17 cellular contexts compared by ENCODE assay signal in the genomic region with DNA sequence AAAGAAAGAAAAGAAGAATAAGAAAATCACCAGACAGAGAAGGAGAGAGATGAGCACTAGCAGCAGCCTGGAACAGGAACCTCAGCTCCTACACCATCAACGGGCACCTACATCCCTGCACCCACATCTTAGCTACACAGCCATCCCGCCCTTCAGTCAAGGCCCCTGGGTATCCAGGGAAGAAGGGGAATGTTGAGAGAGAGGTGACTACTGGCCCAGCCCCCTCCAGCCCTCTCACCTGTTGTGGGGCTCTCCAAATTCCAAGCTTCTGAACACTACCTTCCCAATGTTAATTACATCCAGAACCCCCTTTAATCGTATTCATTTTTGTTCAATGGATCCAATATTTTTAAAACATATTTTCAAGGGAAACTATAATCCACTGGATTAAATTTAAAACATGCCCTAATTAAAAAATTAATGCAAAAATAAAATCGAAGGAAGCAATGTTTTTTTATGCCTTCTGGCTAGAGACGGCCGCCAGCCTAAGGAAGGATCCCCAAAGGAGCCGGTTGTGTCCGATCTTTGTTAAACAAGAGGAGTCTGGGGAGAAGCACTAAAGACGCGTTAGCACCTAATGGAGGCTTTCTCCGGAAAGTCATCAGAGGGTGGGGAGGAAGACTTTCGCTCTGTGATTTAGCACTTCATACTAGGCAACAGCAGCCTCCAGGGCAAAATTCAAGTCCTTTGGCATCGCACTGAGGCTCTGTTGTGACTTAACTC. TPM values are rescaled to one million over a fixed set of nuclear protein-coding genes. Genes with fewer than 3 reads are reported as not detected.
DNase-seq lines count a peak whose midpoint lies in the region; ATAC-seq and TF ChIP-seq lines count a peak whose summit lies in the region.
"Had no signal": no experiment of that assay in that cellular context is flagged by ENCODE, and none has a peak within 500 bp of the region (broad histone marks: within the 10 kb centered on the region; RNA-seq: fewer than 3 reads in every experiment).

No MANE protein-coding gene starts in this region.

- no peaks in the 10 kb centered on the region for H3K9me3 ChIP-seq in DND-41 (ENCODE audit: insufficient read depth, low read length, severe bottlenecking)
- no peaks in the 10 kb centered on the region for H3K9me3 ChIP-seq in HUES64 (ENCODE audit: insufficient read depth, low read depth, low read length)
- H3K9me3 ChIP-seq in left ventricle myocardium inferior (replicated peaks): no peaks in the 10 kb centered on the region
- H3K9me3 ChIP-seq: Caco-2, esophagus squamous epithelium, MG63 had no signal

- H3K36me3 ChIP-seq in DND-41 (ENCODE audit: insufficient read depth, low read length): peaks cover 8% of the 10 kb centered on the region; the same call in 1 of the 2 replicates
- peaks cover 21% of the 10 kb centered on the region for H3K36me3 ChIP-seq in HUES64 (ENCODE audit: insufficient read depth, low read length)
- H3K36me3 ChIP-seq in left ventricle myocardium inferior: peaks cover 9% of the 10 kb centered on the region

- no peak for TF ChIP-seq CTCF in DND-41 (IDR thresholded peaks at IDR 0.05; ENCODE audit: borderline replicate concordance, extremely low read depth, low read length, poor library complexity, severe bottlenecking)
- no peak for TF ChIP-seq CTCF in left ventricle myocardium inferior (IDR thresholded peaks at IDR 0.05; ENCODE audit: borderline replicate concordance)

- peak overlapping the region; percentile 30 for H3K4me3 Mint-ChIP-seq in activated T-helper 2 cell treated with anti-CD3 and anti-CD28 coated beads, Interferon-gamma antibody, Interleukin-2, Interleukin-4, amounts not matched to agents 10 μg/mL and 5 μg/mL and 100 μg/mL, durations not matched to agents 14 hours and 24 hours and 36 hours (ENCODE audit: low read depth)
- H3K4me3 Mint-ChIP-seq in naive thymus-derived CD8-positive, alpha-beta T cell: peak overlapping the region; percentile 76 to 88 (median 81)

- no peak for DNase-seq in DND-41
- no peak for DNase-seq in activated T-helper 2 cell treated with anti-CD3 and anti-CD28 coated beads, Interferon-gamma antibody, Interleukin-2, Interleukin-4, amounts not matched to agents 10 μg/mL and 5 μg/mL and 100 μg/mL, durations not matched to agents 14 hours and 24 hours and 36 hours (ENCODE audit: low spot score)
- DNase-seq in naive thymus-derived CD8-positive, alpha-beta T cell: no peak
- no peak for DNase-seq in left ventricle myocardium inferior
- DNase-seq in stimulated activated CD8-positive, alpha-beta memory T cell treated with anti-CD3 and anti-CD28 coated beads, Interleukin-4, amount 100 ng/mL, for 48 hours: no peak
- DNase-seq: aorta; Caco-2; esophagus squamous epithelium; MG63; NCI-H774; stimulated activated CD4-positive, alpha-beta T cell treated with anti-CD3 and anti-CD28 coated beads, Interleukin-2, amount 100 ng/mL, for 24 hours had no signal

- peaks cover 28% of the 10 kb centered on the region for H3K4me1 Mint-ChIP-seq in activated T-helper 2 cell treated with anti-CD3 and anti-CD28 coated beads, Interferon-gamma antibody, Interleukin-2, Interleukin-4, amounts not matched to agents 10 μg/mL and 5 μg/mL and 100 μg/mL, durations not matched to agents 14 hours and 24 hours and 36 hours (ENCODE audit: low read depth)
- H3K4me1 Mint-ChIP-seq in naive thymus-derived CD8-positive, alpha-beta T cell: peaks cover 53 to 89% (median 81%) of the 10 kb centered on the region in 4 donors

- peak overlapping the region; percentile 57 for H3K4me2 ChIP-seq in DND-41 (ENCODE audit: insufficient read depth, low read length)

- POLR2A ChIA-PET in naive thymus-derived CD8-positive, alpha-beta T cell (lab: Charles Lee): interaction anchor here (2.2 to 2.5 kb wide), 2 partner anchors 17 to 91 kb away, joined by 7 to 13 read pairs; no protein-coding TSS in a partner anchor

- H3K27ac ChIP-seq in DND-41 (ENCODE audit: low read length) (peak overlapping the region; percentile 55), HUES64 (ENCODE audit: low read depth, low read length) (peak overlapping the region; percentile 5; the same call in 1 of the 2 replicates), left ventricle myocardium inferior (replicated peaks) (no peak overlapping the region)
- H3K27ac ChIP-seq: coronary artery had no signal

- no peaks in the 10 kb centered on the region for H3K27me3 Mint-ChIP-seq in activated T-helper 2 cell treated with anti-CD3 and anti-CD28 coated beads, Interferon-gamma antibody, Interleukin-2, Interleukin-4, amounts not matched to agents 10 μg/mL and 5 μg/mL and 100 μg/mL, durations not matched to agents 14 hours and 24 hours and 36 hours (ENCODE audit: low read depth)
- no peaks in the 10 kb centered on the region for H3K27me3 Mint-ChIP-seq in naive thymus-derived CD8-positive, alpha-beta T cell

- H3K9me3 Mint-ChIP-seq in activated T-helper 2 cell treated with anti-CD3 and anti-CD28 coated beads, Interferon-gamma antibody, Interleukin-2, Interleukin-4, amounts not matched to agents 10 μg/mL and 5 μg/mL and 100 μg/mL, durations not matched to agents 14 hours and 24 hours and 36 hours: no peaks in the 10 kb centered on the region
- H3K9me3 Mint-ChIP-seq in naive thymus-derived CD8-positive, alpha-beta T cell: no peaks in the 10 kb centered on the region

- H3K36me3 Mint-ChIP-seq in activated T-helper 2 cell treated with anti-CD3 and anti-CD28 coated beads, Interferon-gamma antibody, Interleukin-2, Interleukin-4, amounts not matched to agents 10 μg/mL and 5 μg/mL and 100 μg/mL, durations not matched to agents 14 hours and 24 hours and 36 hours (ENCODE audit: low read depth): peaks cover 14% of the 10 kb centered on the region
- peaks cover 0 to 46% (median 6%) of the 10 kb centered on the region in 3 donors for H3K36me3 Mint-ChIP-seq in naive thymus-derived CD8-positive, alpha-beta T cell

- H3K4me1 ChIP-seq in DND-41 (ENCODE audit: insufficient read depth, low read length) (peaks cover 28% of the 10 kb centered on the region), HUES64 (ENCODE audit: insufficient read depth, low read length) (peaks cover 36% of the 10 kb centered on the region), left ventricle myocardium inferior (peaks cover 45% of the 10 kb centered on the region)

- ATAC-seq in DND-41 (ENCODE audit: insufficient read depth, low read depth) (no peak), HG02678 (IDR thresholded peaks at IDR 0.05; ENCODE audit: unreplicated experiment) (no peak), HG03342 (IDR thresholded peaks at IDR 0.05; ENCODE audit: unreplicated experiment) (no peak)
- no peak for ATAC-seq in naive thymus-derived CD8-positive, alpha-beta T cell
- ATAC-seq: HCT116 had no signal

- 14% methylated on average over 11 of the region's 13 CpGs for WGBS in HUES64

- H3K9ac ChIP-seq in DND-41 (ENCODE audit: low read depth, low read length): peak overlapping the region; percentile 29; the same call in 1 of the 2 replicates
- 0 out of 2 replicates have a peak overlapping the region, but pooled peaks have one; percentile 2 for H3K9ac ChIP-seq in HUES64 (ENCODE audit: low read depth, low read length)

- intact Hi-C loops in activated T-helper 2 cell treated with anti-CD3 and anti-CD28 coated beads, Interferon-gamma antibody, Interleukin-2, Interleukin-4, amounts not matched to agents 10 μg/mL and 5 μg/mL and 100 μg/mL, durations not matched to agents 14 hours and 24 hours and 36 hours (cut with micrococcal nuclease): no loop called here
- intact Hi-C loops in left ventricle myocardium inferior (cut with micrococcal nuclease): loop anchor here (10.0 kb wide), 1 partner anchor 76 kb away; no protein-coding TSS in a partner anchor

- H3K27ac Mint-ChIP-seq in activated T-helper 2 cell treated with anti-CD3 and anti-CD28 coated beads, Interferon-gamma antibody, Interleukin-2, Interleukin-4, amounts not matched to agents 10 μg/mL and 5 μg/mL and 100 μg/mL, durations not matched to agents 14 hours and 24 hours and 36 hours: peak overlapping the region; percentile 81
- peak overlapping the region; percentile 84 to 97 (median 92) for H3K27ac Mint-ChIP-seq in naive thymus-derived CD8-positive, alpha-beta T cell

- H4K20me1 ChIP-seq in DND-41 (ENCODE audit: insufficient read depth, low read length): peaks cover 5% of the 10 kb centered on the region

- H3K27me3 ChIP-seq in DND-41 (ENCODE audit: insufficient read depth, low read length, poor library complexity) (no peaks in the 10 kb centered on the region), HUES64 (ENCODE audit: insufficient read depth, low read length) (no peaks in the 10 kb centered on the region), left ventricle myocardium inferior (ENCODE audit: low read depth) (no peaks in the 10 kb centered on the region)
- H3K27me3 ChIP-seq: esophagus squamous epithelium, MG63 had no signal

- H2AFZ ChIP-seq in DND-41 (ENCODE audit: low read depth, low read length): no peak overlapping the region

- peaks cover 4% of the 10 kb centered on the region for H3K79me2 ChIP-seq in DND-41 (ENCODE audit: insufficient read depth, low read length)

- 0 out of 4 replicates have a peak overlapping the region, but pooled peaks of 1 of the 2 experiments have one; percentile 12 for H3K4me3 ChIP-seq in DND-41 (ENCODE audit: low read depth in 1 of 2, low read length in 2 of 2)
- no peak overlapping the region for H3K4me3 ChIP-seq in HUES64 (ENCODE audit: low read length)
- H3K4me3 ChIP-seq in left ventricle myocardium inferior: no peak overlapping the region
- H3K4me3 ChIP-seq: coronary artery, esophagus squamous epithelium, MG63 had no signal

RNA-seq across cellular contexts. Expression of a gene that starts 9.5 kb away (rescaled TPM):
- polyA plus RNA-seq in HUES64 (2013, experiment 1 of 2): 34.5 TPM
- polyA plus RNA-seq in HUES64 (2013, experiment 2 of 2): 35.2 TPM
- total RNA-seq in activated T-helper 2 cell treated with anti-CD3 and anti-CD28 coated beads, Interferon-gamma antibody, Interleukin-2, Interleukin-4, amounts not matched to agents 10 μg/mL and 5 μg/mL and 100 μg/mL, durations not matched to agents 14 hours and 24 hours and 36 hours: 13.7 and 14.2 TPM in 2 replicates
- 10 to 100 TPM; 40.8 to 43.2 TPM for total RNA-seq in naive thymus-derived CD8-positive, alpha-beta T cell
- 100 to 1,000 TPM in 2 of 3 donors, 10 to 100 TPM in 1; 87.9 to 134 (median 126) TPM for polyA plus RNA-seq in naive thymus-derived CD8-positive, alpha-beta T cell
- 28.5 TPM for total RNA-seq in left ventricle myocardium inferior

RNA-seq across cellular contexts. Expression of a gene that starts 37.4 kb away (rescaled TPM):
- polyA plus RNA-seq in HUES64 (2013, experiment 1 of 2): 4.6 TPM
- polyA plus RNA-seq in HUES64 (2013, experiment 2 of 2): 3.0 TPM
- total RNA-seq in activated T-helper 2 cell treated with anti-CD3 and anti-CD28 coated beads, Interferon-gamma antibody, Interleukin-2, Interleukin-4, amounts not matched to agents 10 μg/mL and 5 μg/mL and 100 μg/mL, durations not matched to agents 14 hours and 24 hours and 36 hours: not detected in 2 replicates
- total RNA-seq in naive thymus-derived CD8-positive, alpha-beta T cell: not detected
- polyA plus RNA-seq in naive thymus-derived CD8-positive, alpha-beta T cell: not detected
- total RNA-seq in left ventricle myocardium inferior: 0.66 TPM
- total RNA-seq: Caco-2, left lobe of liver had no signal

RNA-seq across cellular contexts. Expression of a gene that starts 41.4 kb away (rescaled TPM):
- polyA plus RNA-seq in HUES64 (2013, experiment 1 of 2): 1.3 TPM
- 0.95 TPM for polyA plus RNA-seq in HUES64 (2013, experiment 2 of 2)
- total RNA-seq in activated T-helper 2 cell treated with anti-CD3 and anti-CD28 coated beads, Interferon-gamma antibody, Interleukin-2, Interleukin-4, amounts not matched to agents 10 μg/mL and 5 μg/mL and 100 μg/mL, durations not matched to agents 14 hours and 24 hours and 36 hours: not detected in 2 replicates
- not detected for total RNA-seq in naive thymus-derived CD8-positive, alpha-beta T cell
- polyA plus RNA-seq in naive thymus-derived CD8-positive, alpha-beta T cell: under 1 TPM in 1 of 3 donors, not detected in 2; 0.43 TPM
- total RNA-seq in left ventricle myocardium inferior: not detected
- total RNA-seq: aorta, esophagus squamous epithelium, left lobe of liver had no signal
- polyA plus RNA-seq: aorta had no signal
